ENCODE assay signal across 16 cellular contexts in genomic region chr10:104574470-104575213, GRCh38.
A peak's percentile ranks its signal among the peaks of the same experiment; 100 is the strongest.
DNase-seq lines count a peak whose midpoint lies in the region; ATAC-seq, FAIRE-seq and TF ChIP-seq lines count a peak whose summit lies in the region.
"Had no signal": no experiment of that assay in that cellular context is flagged by ENCODE, and none has a peak within 500 bp of the region (broad histone marks: within the 10 kb centered on the region; RNA-seq: fewer than 3 reads in every experiment).

No MANE protein-coding gene starts in this region.

- WGBS in GM23248 (ENCODE audit: low coverage in 1 of 2, low lambda C conversion rate in 2 of 2, missing lambda C conversion rate in 2 of 2), 2 experiments, result 88 to 92% methylated on average over 1 of the region's 1 CpG
- 0% methylated on average over 1 of the region's 1 CpG for WGBS in K562 (ENCODE audit: insufficient coverage, low coverage, missing lambda C conversion rate)
- WGBS in esophagus muscularis mucosa, result 100% methylated on average over 1 of the region's 1 CpG
- WGBS in right lobe of liver (ENCODE audit: insufficient coverage, low coverage, low lambda C conversion rate, missing lambda C conversion rate), result no CpG with 5 or more reads among the region's 1 CpG

- no peak overlapping the region for H2AFZ ChIP-seq in GM23248
- H2AFZ ChIP-seq in K562 (ENCODE audit: low read depth, low read length), result no peak overlapping the region

- CTCF ChIA-PET in K562 (lab: Yijun Ruan, JAX; ENCODE audit: low intra/inter-chr PET ratio) (no interaction called here), RWPE1 (lab: Yijun Ruan, JAX) (no interaction called here)

- no peak overlapping the region for H3K27ac ChIP-seq in GM23248
- H3K27ac ChIP-seq in K562 (ENCODE audit: extremely low read depth, low read depth, low read length), result no peak overlapping the region
- no peak overlapping the region for H3K27ac ChIP-seq in esophagus muscularis mucosa (replicated peaks in 1 of 4)
- no peak overlapping the region for H3K27ac ChIP-seq in right lobe of liver
- no peak overlapping the region for H3K27ac ChIP-seq in breast epithelium
- H3K27ac ChIP-seq in RWPE1, result no peak overlapping the region

- intact Hi-C loops in K562 (cut with micrococcal nuclease), result no loop called here
- intact Hi-C loops in esophagus muscularis mucosa (cut with DNase I), result no loop called here
- intact Hi-C loops in right lobe of liver (cut with DNase I), result no loop called here
- intact Hi-C loops in breast epithelium (cut with DNase I; ENCODE audit: low total_unique reads), result no loop called here

- no peaks in the 10 kb centered on the region for H3K4me1 ChIP-seq in GM23248 (ENCODE audit: insufficient read depth)
- peaks cover 0 to 4% of the 10 kb centered on the region in 2 experiments; a peak in 1 of 5 replicates for H3K4me1 ChIP-seq in K562 (replicated peaks in 1 of 2; ENCODE audit: control insufficient read depth in 2 of 2, insufficient read depth in 2 of 2, low read length in 2 of 2)
- no peaks in the 10 kb centered on the region for H3K4me1 ChIP-seq in esophagus muscularis mucosa
- peaks cover 0 to 8% (median 4%) of the 10 kb centered on the region in 4 donors for H3K4me1 ChIP-seq in right lobe of liver
- no peaks in the 10 kb centered on the region for H3K4me1 ChIP-seq in breast epithelium
- H3K4me1 ChIP-seq: HAP-1 had no signal

- no peak for TF ChIP-seq RAD21 in K562 (CRISPR knock-in tag; conservative IDR thresholded peaks at IDR 0.05 in 1 of 2, IDR thresholded peaks at IDR 0.05 in 1 of 2)

- no TSS peak for BruUV-seq in K562 (replicated peaks; lab: Mats Ljungman, UMichigan)

- H3K9me3 ChIP-seq in GM23248 (ENCODE audit: low read depth) (no peaks in the 10 kb centered on the region), K562 (replicated peaks; ENCODE audit: control insufficient read depth, insufficient read depth, low read depth, low read length) (no peaks in the 10 kb centered on the region), esophagus muscularis mucosa (peaks cover 0 to 26% (median 20%) of the 10 kb centered on the region in 4 donors), right lobe of liver (peaks cover 0 to 8% (median 3%) of the 10 kb centered on the region in 4 donors), breast epithelium (peaks cover 8 to 27% of the 10 kb centered on the region in 2 donors)
- H3K9me3 ChIP-seq: HAP-1 had no signal

- H3K36me3 ChIP-seq in GM23248 (ENCODE audit: low read depth), result no peaks in the 10 kb centered on the region
- H3K36me3 ChIP-seq in K562 (ENCODE audit: control insufficient read depth, insufficient read depth, low read length), result no peaks in the 10 kb centered on the region
- no peaks in the 10 kb centered on the region for H3K36me3 ChIP-seq in esophagus muscularis mucosa
- no peaks in the 10 kb centered on the region for H3K36me3 ChIP-seq in right lobe of liver
- no peaks in the 10 kb centered on the region for H3K36me3 ChIP-seq in breast epithelium
- H3K36me3 ChIP-seq: HAP-1 had no signal

- DNase-seq in GM23248, result peak; percentile 15
- DNase-seq in K562 (ENCODE audit: extremely low read depth in 1 of 4, low spot score in 3 of 4), result no peak
- DNase-seq in esophagus muscularis mucosa (ENCODE audit: extremely low spot score), result peak; percentile 37
- DNase-seq in right lobe of liver, result no peak
- DNase-seq in DMS 273 (lab: John Stamatoyannopoulos, UW; ENCODE audit: unreplicated experiment), result no peak
- DNase-seq in breast epithelium (ENCODE audit: low spot score in 2 of 2), result no peak
- DNase-seq in RWPE1 (ENCODE audit: low spot score), result no peak
- DNase-seq: C1 segment of cervical spinal cord; Calu3; CD4-positive, alpha-beta T cell; DMS79 had no signal

- TF ChIP-seq EP300 in K562 (IDR thresholded peaks at IDR 0.05; ENCODE audit: low read length) (no peak), esophagus muscularis mucosa (IDR thresholded peaks at IDR 0.05) (no peak)

- TF ChIP-seq POLR2A in K562 (conservative IDR thresholded peaks at IDR 0.05), result no peak
- no peak for TF ChIP-seq POLR2A in esophagus muscularis mucosa (IDR thresholded peaks at IDR 0.05; ENCODE audit: low read depth)
- no peak for TF ChIP-seq POLR2A in right lobe of liver (IDR thresholded peaks at IDR 0.05)
- no peak for TF ChIP-seq POLR2A in breast epithelium (IDR thresholded peaks at IDR 0.05)

- H3K79me2 ChIP-seq in GM23248 (ENCODE audit: insufficient read depth) (no peaks in the 10 kb centered on the region), K562 (ENCODE audit: control insufficient read depth, insufficient read depth, low read length) (no peaks in the 10 kb centered on the region)

- POLR2A ChIA-PET in K562 (lab: Yijun Ruan, JAX), result no interaction called here
- POLR2A ChIA-PET in RWPE1 (lab: Yijun Ruan, JAX; ENCODE audit: low non-redundant PET), result no interaction called here

- no peaks in the 10 kb centered on the region for H3K9me1 ChIP-seq in K562 (ENCODE audit: control insufficient read depth, insufficient read depth, low read length)

- TF ChIP-seq CTCF in K562 (IDR thresholded peaks at IDR 0.05 in 2 of 3, conservative IDR thresholded peaks at IDR 0.05 in 1 of 3; ENCODE audit: insufficient read depth in 2 of 3, low read depth in 1 of 3, low read length in 3 of 3) (no peak), esophagus muscularis mucosa (IDR thresholded peaks at IDR 0.05) (no peak), right lobe of liver (IDR thresholded peaks at IDR 0.05) (no peak), breast epithelium (IDR thresholded peaks at IDR 0.05) (no peak), RWPE1 (conservative IDR thresholded peaks at IDR 0.05; ENCODE audit: low read depth) (no peak)

- no peak overlapping the region for H3K4me2 ChIP-seq in GM23248 (ENCODE audit: unreplicated experiment)
- no peak overlapping the region for H3K4me2 ChIP-seq in K562 (ENCODE audit: insufficient read depth, low read length)

- FAIRE-seq in K562 (lab: Jason Lieb, UNC), result no peak
- FAIRE-seq: A204.1, GM12878, H1, HTR-8/SVneo had no signal

- H3K9me2 ChIP-seq in GM23248 (ENCODE audit: insufficient read depth), result no peaks in the 10 kb centered on the region

- H3K4me3 ChIP-seq in GM23248 (no peak overlapping the region), K562 (no peak overlapping the region), esophagus muscularis mucosa (no peak overlapping the region), right lobe of liver (no peak overlapping the region), breast epithelium (no peak overlapping the region)
- H3K4me3 ChIP-seq: GM12878, HAP-1 had no signal

- ATAC-seq in K562 (no peak), right lobe of liver (peak; percentile 52 to 95 (median 76))
- ATAC-seq: GM12878 had no signal

- H3K27me3 ChIP-seq in GM23248 (replicated peaks; ENCODE audit: insufficient read depth) (no peaks in the 10 kb centered on the region), K562 (ENCODE audit: control insufficient read depth in 2 of 2, insufficient read depth in 2 of 2, low read length in 2 of 2) (no peaks in the 10 kb centered on the region), esophagus muscularis mucosa (peaks cover 0 to 13% (median 0%) of the 10 kb centered on the region in 4 donors), right lobe of liver (no peaks in the 10 kb centered on the region), breast epithelium (peaks cover 0 to 5% of the 10 kb centered on the region in 2 donors)

- H4K20me1 ChIP-seq in GM23248 (ENCODE audit: insufficient read depth) (no peaks in the 10 kb centered on the region), K562 (replicated peaks; ENCODE audit: control insufficient read depth, insufficient read depth, low read length) (no peaks in the 10 kb centered on the region)

- in situ Hi-C loops in GM23248 (cut with MboI), result no loop called here
- in situ Hi-C loops in K562 (cut with MboI), result no loop called here

- H3K9ac ChIP-seq in GM23248 (no peak overlapping the region), K562 (ENCODE audit: insufficient read depth in 1 of 2, low read depth in 2 of 2, low read length in 2 of 2) (no peak overlapping the region)

- no peaks in the 10 kb centered on the region for H3F3A ChIP-seq in GM23248 (ENCODE audit: insufficient read depth)

TF ChIP-seq in K562, 482 proteins besides CTCF, POLR2A, EP300 and RAD21:
- TF ChIP-seq TARDBP (IDR thresholded peaks at IDR 0.05) (no peak), TFE3 (CRISPR knock-in tag; IDR thresholded peaks at IDR 0.05) (peak; percentile 33)
TF ChIP-seq in K562: peak in this region for 1.

Comparison
In these comparisons a context has a peak if more than half of its experiments do, and no peak if none do; other contexts are left out.
1. DNase-seq: peak in GM23248 (single experiment) and esophagus muscularis mucosa (single experiment); none in K562 (0 of 4), right lobe of liver (0 of 3), DMS 273 (single experiment), breast epithelium (0 of 2) and RWPE1 (single experiment).